20 cellular contexts compared by ENCODE assay signal in the genomic region with DNA sequence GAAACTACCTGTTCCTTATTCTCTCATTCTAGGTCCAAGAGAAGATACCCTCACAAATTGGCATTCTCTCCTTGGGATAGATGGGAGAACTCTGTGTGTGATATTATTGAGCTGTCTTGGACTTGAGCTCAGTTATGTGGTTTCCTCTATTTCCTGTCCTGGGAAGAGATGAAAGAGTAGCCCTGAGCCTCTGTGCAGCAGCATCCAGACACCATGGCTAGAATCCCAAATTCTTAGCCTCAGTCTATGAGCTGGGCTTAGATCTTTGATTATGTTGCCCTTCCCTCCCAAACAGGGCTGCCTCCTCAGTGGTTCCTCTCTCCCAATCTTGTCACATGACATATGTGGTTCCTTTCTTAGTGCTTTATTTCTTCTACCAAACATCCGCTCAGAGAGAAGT.
DNase-seq lines count a peak whose midpoint lies in the region; ATAC-seq and TF ChIP-seq lines count a peak whose summit lies in the region.
"Had no signal": no experiment of that assay in that cellular context is flagged by ENCODE, and none has a peak within 500 bp of the region (broad histone marks: within the 10 kb centered on the region; RNA-seq: fewer than 3 reads in every experiment).

No MANE protein-coding gene starts in this region.

- TF ChIP-seq CTCF in astrocyte of the cerebellum (IDR thresholded peaks at IDR 0.05; ENCODE audit: low read depth, low read length, missing control alignments) (no peak), neural progenitor cell (IDR thresholded peaks at IDR 0.05) (no peak), body of pancreas (IDR thresholded peaks at IDR 0.05) (no peak)

- no peaks in the 10 kb centered on the region for H4K20me1 ChIP-seq in neural progenitor cell (ENCODE audit: low read depth)

- H2AFZ ChIP-seq in neural progenitor cell (replicated peaks): no peak overlapping the region

- no peak overlapping the region for H3K4me3 ChIP-seq in astrocyte of the cerebellum (ENCODE audit: low read depth, low read length)
- H3K4me3 ChIP-seq in neural progenitor cell: no peak overlapping the region
- no peak overlapping the region for H3K4me3 ChIP-seq in body of pancreas
- H3K4me3 ChIP-seq: ascending aorta, lung, stomach, upper lobe of left lung had no signal

- no peaks in the 10 kb centered on the region for H3K36me3 ChIP-seq in neural progenitor cell
- H3K36me3 ChIP-seq in body of pancreas (replicated peaks in 1 of 2; ENCODE audit: insufficient read depth in 1 of 2, low read depth in 2 of 2): no peaks in the 10 kb centered on the region
- H3K36me3 ChIP-seq: ascending aorta, stomach, upper lobe of left lung had no signal

- H3K27me3 ChIP-seq in neural progenitor cell (no peaks in the 10 kb centered on the region), body of pancreas (no peaks in the 10 kb centered on the region)
- H3K27me3 ChIP-seq: ascending aorta, stomach, upper lobe of left lung had no signal

- no peaks in the 10 kb centered on the region for H3F3A ChIP-seq in neural progenitor cell (ENCODE audit: low read depth)

- no peak overlapping the region for H3K9ac ChIP-seq in neural progenitor cell

- no peak for TF ChIP-seq POLR2A in body of pancreas (IDR thresholded peaks at IDR 0.05)

- peaks cover 17% of the 10 kb centered on the region for H3K9me3 Mint-ChIP-seq in neural progenitor cell
- H3K9me3 Mint-ChIP-seq: immature natural killer cell had no signal

- no peaks in the 10 kb centered on the region for H3K36me3 Mint-ChIP-seq in neural progenitor cell
- H3K36me3 Mint-ChIP-seq: immature natural killer cell had no signal

- H3K4me1 Mint-ChIP-seq in neural progenitor cell: peaks cover 37% of the 10 kb centered on the region

- DNase-seq in AG20443 (ENCODE audit: low spot score) (peak; percentile 8), KBM-7 (peak; percentile 9), astrocyte of the cerebellum (ENCODE audit: low read depth) (peak; percentile 49), foreskin melanocyte (peak; percentile 30), inferior parietal cortex (ENCODE audit: extremely low spot score) (no peak), neural progenitor cell (ENCODE audit: low spot score) (no peak), body of pancreas (no peak), Ammon's horn (ENCODE audit: low spot score) (no peak)
- DNase-seq: activated naive CD4-positive, alpha-beta T cell treated with anti-CD3 and anti-CD28 coated beads, Interleukin-2, amount 50 U/mL, for 16 hours; activated T-cell treated with anti-CD3 and anti-CD28 coated beads for 4 hours; COR-L47; immature natural killer cell; NCI-H1694 treated with DMSO at 0.1 percent for 48 hours; NCI-H446 treated with DMSO at 0.1 percent for 48 hours; stimulated activated CD4-positive, alpha-beta T cell treated with anti-CD3 and anti-CD28 coated beads, Interleukin-2, amount 100 ng/mL, for 48 hours; stomach; T-helper 1 cell; upper lobe of left lung had no signal

- H3K27me3 Mint-ChIP-seq in neural progenitor cell (ENCODE audit: insufficient read depth, low read depth): peaks cover 2% of the 10 kb centered on the region

- H3K4me1 ChIP-seq in neural progenitor cell: peaks cover 7% of the 10 kb centered on the region
- peaks cover 17% of the 10 kb centered on the region for H3K4me1 ChIP-seq in body of pancreas

- in situ Hi-C loops in KBM-7 (cut with MboI; ENCODE audit: low pct_unique_long_range_greater_than_20kb, low sequenced_read_pairs) (no loop called here), astrocyte of the cerebellum (cut with HindIII; ENCODE audit: low sequenced_read_pairs) (no loop called here)

- no peak overlapping the region for H3K4me2 ChIP-seq in neural progenitor cell

- no peak overlapping the region for H3K27ac Mint-ChIP-seq in neural progenitor cell
- H3K27ac Mint-ChIP-seq: immature natural killer cell had no signal

- H3K79me2 ChIP-seq in neural progenitor cell (ENCODE audit: low read depth): no peaks in the 10 kb centered on the region

- ATAC-seq in body of pancreas: no peak

- H3K27ac ChIP-seq in neural progenitor cell (no peak overlapping the region), body of pancreas (no peak overlapping the region)
- H3K27ac ChIP-seq: stomach, upper lobe of left lung had no signal

- H3K9me3 ChIP-seq in neural progenitor cell (ENCODE audit: low read depth) (no peaks in the 10 kb centered on the region), body of pancreas (no peaks in the 10 kb centered on the region)
- H3K9me3 ChIP-seq: ascending aorta, stomach, upper lobe of left lung had no signal

- intact Hi-C loops in body of pancreas (cut with DNase I): no loop called here

- WGBS in body of pancreas, 2 donors: 85 to 93% methylated on average over 1 of the region's 1 CpG

- no peak overlapping the region for H3K4me3 Mint-ChIP-seq in neural progenitor cell

Comparison
In these comparisons a context has a peak if more than half of its experiments do, and no peak if none do; other contexts are left out.
1. DNase-seq: peak in AG20443 (single experiment), KBM-7 (single experiment), astrocyte of the cerebellum (single experiment) and foreskin melanocyte (single experiment); none in inferior parietal cortex (single experiment), neural progenitor cell (single experiment), body of pancreas (0 of 4) and Ammon's horn (single experiment).